In genomic region chrX:119495734-119496520, GRCh38 we compare ENCODE assay signal across 1 cellular context.
TF ChIP-seq lines count a peak whose summit lies in the region.

No MANE protein-coding gene starts in this region.

TF ChIP-seq in K562, 482 proteins besides CTCF, POLR2A, EP300 and RAD21:
- TF ChIP-seq, protein P1, sequence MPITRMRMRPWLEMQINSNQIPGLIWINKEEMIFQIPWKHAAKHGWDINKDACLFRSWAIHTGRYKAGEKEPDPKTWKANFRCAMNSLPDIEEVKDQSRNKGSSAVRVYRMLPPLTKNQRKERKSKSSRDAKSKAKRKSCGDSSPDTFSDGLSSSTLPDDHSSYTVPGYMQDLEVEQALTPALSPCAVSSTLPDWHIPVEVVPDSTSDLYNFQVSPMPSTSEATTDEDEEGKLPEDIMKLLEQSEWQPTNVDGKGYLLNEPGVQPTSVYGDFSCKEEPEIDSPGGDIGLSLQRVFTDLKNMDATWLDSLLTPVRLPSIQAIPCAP (CRISPR knock-in tag; IDR thresholded peaks at IDR 0.05; ENCODE audit: borderline replicate concordance): no peak
- no peak for TF ChIP-seq BCL6 (CRISPR knock-in tag; IDR thresholded peaks at IDR 0.05)
- no peak for TF ChIP-seq BDP1 (IDR thresholded peaks at IDR 0.05; ENCODE audit: insufficient read depth, insufficient read length)
- TF ChIP-seq YBX1 (IDR thresholded peaks at IDR 0.05): no peak
- no peak for TF ChIP-seq TFE3 (CRISPR knock-in tag; IDR thresholded peaks at IDR 0.05)
- TF ChIP-seq SAP30 (IDR thresholded peaks at IDR 0.05; ENCODE audit: borderline replicate concordance, insufficient read depth, low read depth, low read length, poor library complexity, severe bottlenecking): no peak
- TF ChIP-seq CGGBP1 (CRISPR knock-in tag; IDR thresholded peaks at IDR 0.05): no peak
- no peak for TF ChIP-seq MCM5 (IDR thresholded peaks at IDR 0.05; ENCODE audit: low read depth)
- no peak for TF ChIP-seq THAP7 (CRISPR knock-in tag; IDR thresholded peaks at IDR 0.05)
- TF ChIP-seq SUPT5H (IDR thresholded peaks at IDR 0.05): no peak
- no peak for TF ChIP-seq ATF7 (IDR thresholded peaks at IDR 0.05)
- no peak for TF ChIP-seq PCBP2 (IDR thresholded peaks at IDR 0.05; ENCODE audit: low read depth, low read length, poor library complexity, severe bottlenecking)
- TF ChIP-seq ATF3 (IDR thresholded peaks at IDR 0.05): no peak
- no peak for TF ChIP-seq ATF3 (CRISPR knock-in tag; conservative IDR thresholded peaks at IDR 0.05)
- TF ChIP-seq SRF (CRISPR knock-in tag; IDR thresholded peaks at IDR 0.05): no peak
- TF ChIP-seq ZNF444 (CRISPR knock-in tag; IDR thresholded peaks at IDR 0.05): no peak
- no peak for TF ChIP-seq MBD2 (IDR thresholded peaks at IDR 0.05; ENCODE audit: borderline replicate concordance, low read depth)
- TF ChIP-seq ZNF639 (CRISPR knock-in tag; conservative IDR thresholded peaks at IDR 0.05 in 1 of 2, IDR thresholded peaks at IDR 0.05 in 1 of 2): no peak
- no peak for TF ChIP-seq CREB3L1 (IDR thresholded peaks at IDR 0.05; ENCODE audit: borderline replicate concordance, low read depth)
